ENCODE assay signal across 17 cellular contexts in the genomic region with DNA sequence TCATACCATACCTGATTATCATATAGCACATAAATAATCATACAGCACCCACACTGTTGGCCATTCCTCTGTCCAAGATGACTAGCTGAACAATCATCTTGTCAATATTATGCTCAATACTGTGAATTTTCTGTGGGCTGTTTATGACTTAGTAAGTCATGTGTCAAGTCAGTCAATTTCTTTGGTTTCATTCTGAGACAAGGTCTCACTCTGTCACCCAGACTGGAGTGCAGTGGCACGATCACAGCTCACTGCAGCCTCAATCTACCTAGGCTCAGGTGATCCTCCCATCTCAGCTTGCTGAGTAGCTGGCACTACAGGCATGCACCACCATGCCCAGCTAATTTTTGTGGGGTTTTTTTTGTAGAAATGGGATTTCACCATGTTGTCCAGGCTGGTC. TPM values are rescaled to one million over a fixed set of nuclear protein-coding genes. Genes with fewer than 3 reads are reported as not detected.
DNase-seq lines count a peak whose midpoint lies in the region; ATAC-seq and TF ChIP-seq lines count a peak whose summit lies in the region.
"Had no signal": no experiment of that assay in that cellular context is flagged by ENCODE, and none has a peak within 500 bp of the region (broad histone marks: within the 10 kb centered on the region; RNA-seq: fewer than 3 reads in every experiment).

No MANE protein-coding gene starts in this region.

- H3K4me3 ChIP-seq in dorsolateral prefrontal cortex: no peak overlapping the region
- H3K4me3 ChIP-seq: gastrocnemius medialis, prostate gland had no signal

- no peaks in the 10 kb centered on the region for H3K27me3 Mint-ChIP-seq in stimulated activated naive CD8-positive, alpha-beta T cell treated with anti-CD3 and anti-CD28 coated beads, Interleukin-15, Interleukin-2, amounts not matched to agents 100 ng/mL and 50 ng/mL, for 24 hours
- H3K27me3 Mint-ChIP-seq in mesothelial cell of epicardium (ENCODE audit: low read depth): no peaks in the 10 kb centered on the region
- H3K27me3 Mint-ChIP-seq: IgD-negative memory B cell had no signal

- no peak overlapping the region for H3K27ac ChIP-seq in dorsolateral prefrontal cortex
- H3K27ac ChIP-seq: brain microvascular endothelial cell, gastrocnemius medialis, prostate gland had no signal

- no peak overlapping the region for H3K4me3 Mint-ChIP-seq in stimulated activated naive CD8-positive, alpha-beta T cell treated with anti-CD3 and anti-CD28 coated beads, Interleukin-15, Interleukin-2, amounts not matched to agents 100 ng/mL and 50 ng/mL, for 24 hours
- no peak overlapping the region for H3K4me3 Mint-ChIP-seq in mesothelial cell of epicardium
- H3K4me3 Mint-ChIP-seq: IgD-negative memory B cell had no signal

- TF ChIP-seq CTCF in mesothelial cell of epicardium (IDR thresholded peaks at IDR 0.05; ENCODE audit: unreplicated experiment): no peak
- no peak for TF ChIP-seq CTCF in dorsolateral prefrontal cortex (IDR thresholded peaks at IDR 0.05 in 54 of 56, conservative IDR thresholded peaks at IDR 0.05 in 2 of 56; ENCODE audit: low read depth in 1 of 56, partially characterized antibody in 56 of 56)

- intact Hi-C loops in dorsolateral prefrontal cortex (cut with DNase I): no loop called here

- peaks cover 99% of the 10 kb centered on the region for H3K36me3 Mint-ChIP-seq in stimulated activated naive CD8-positive, alpha-beta T cell treated with anti-CD3 and anti-CD28 coated beads, Interleukin-15, Interleukin-2, amounts not matched to agents 100 ng/mL and 50 ng/mL, for 24 hours (ENCODE audit: low read depth)
- peaks cover 23% of the 10 kb centered on the region for H3K36me3 Mint-ChIP-seq in mesothelial cell of epicardium

- peaks cover 48% of the 10 kb centered on the region for H3K4me1 Mint-ChIP-seq in stimulated activated naive CD8-positive, alpha-beta T cell treated with anti-CD3 and anti-CD28 coated beads, Interleukin-15, Interleukin-2, amounts not matched to agents 100 ng/mL and 50 ng/mL, for 24 hours (ENCODE audit: low read depth)
- H3K4me1 Mint-ChIP-seq in mesothelial cell of epicardium: peaks cover 18% of the 10 kb centered on the region

- no peaks in the 10 kb centered on the region for H3K9me3 Mint-ChIP-seq in stimulated activated naive CD8-positive, alpha-beta T cell treated with anti-CD3 and anti-CD28 coated beads, Interleukin-15, Interleukin-2, amounts not matched to agents 100 ng/mL and 50 ng/mL, for 24 hours
- H3K9me3 Mint-ChIP-seq in mesothelial cell of epicardium: no peaks in the 10 kb centered on the region

- peak; percentile 21 for DNase-seq in activated naive CD4-positive, alpha-beta T cell treated with Interleukin-2 at 50 U/mL for 16 hours
- DNase-seq in activated naive CD4-positive, alpha-beta T cell (lab: John Stamatoyannopoulos, UW): no peak
- no peak for DNase-seq in mesothelial cell of epicardium (ENCODE audit: low spot score in 2 of 2, unreplicated experiment in 2 of 2)
- no peak for DNase-seq in NCI-H510A treated with DMSO at 0.1 percent for 48 hours (lab: John Stamatoyannopoulos, UW)
- no peak for DNase-seq in dorsolateral prefrontal cortex
- DNase-seq: activated CD8-positive, alpha-beta memory T cell treated with anti-CD3 and anti-CD28 coated beads, Interleukin-2, amount 50 U/mL, for 4 hours; brain microvascular endothelial cell; gastrocnemius medialis; islet precursor cell; NCI-H1417; NCI-H524 treated with DMSO at 0.1 percent for 48 hours; stimulated activated naive CD4-positive, alpha-beta T cell had no signal

- H3K27ac Mint-ChIP-seq in stimulated activated naive CD8-positive, alpha-beta T cell treated with anti-CD3 and anti-CD28 coated beads, Interleukin-15, Interleukin-2, amounts not matched to agents 100 ng/mL and 50 ng/mL, for 24 hours: peak overlapping the region; percentile 68
- H3K27ac Mint-ChIP-seq in mesothelial cell of epicardium: no peak overlapping the region

- ATAC-seq in HG02623 (IDR thresholded peaks at IDR 0.05; ENCODE audit: unreplicated experiment): peak; percentile 68
- ATAC-seq in HG03558 (IDR thresholded peaks at IDR 0.05; ENCODE audit: extremely low read depth, unreplicated experiment): peak; percentile 58
- ATAC-seq: gastrocnemius medialis had no signal

- no peaks in the 10 kb centered on the region for H3K27me3 ChIP-seq in dorsolateral prefrontal cortex
- H3K27me3 ChIP-seq: brain microvascular endothelial cell, gastrocnemius medialis had no signal

RNA-seq across cellular contexts. Expression of a gene that starts 5.7 kb away (rescaled TPM):
- total RNA-seq in mesothelial cell of epicardium: 29.3 to 30.2 TPM (median 29.6 TPM) in 3 replicates
- 10 to 100 TPM in 95 of 120 experiments, 1 to 10 TPM in 25; 6.7 to 22.6 (median 12.2) TPM for total RNA-seq in dorsolateral prefrontal cortex

RNA-seq across cellular contexts. Expression of a gene that starts 33.6 kb away (rescaled TPM):
- total RNA-seq in mesothelial cell of epicardium (0.05 TPM in 1 of 3 replicates, not detected in the others), dorsolateral prefrontal cortex (under 1 TPM in 26 of 120 experiments, not detected in 94; 0.06 to 0.25 (median 0.11) TPM)
